In genomic region chr2:222690564-222691200, GRCh38 we compare ENCODE assay signal across 8 cellular contexts. TPM values are rescaled to one million over a fixed set of nuclear protein-coding genes. Genes with fewer than 3 reads are reported as not detected.
DNase-seq lines count a peak whose midpoint lies in the region; ATAC-seq and TF ChIP-seq lines count a peak whose summit lies in the region.

No MANE protein-coding gene starts in this region.

- H3K27me3 ChIP-seq in IMR-90 (ENCODE audit: control insufficient read depth, insufficient read depth, low read length), result no peaks in the 10 kb centered on the region; the same call in 1 of the 2 replicates
- H3K27me3 ChIP-seq in Panc1 (ENCODE audit: control insufficient read depth, insufficient read depth, low read length), result no peaks in the 10 kb centered on the region; the same call in 1 of the 2 replicates
- H3K27me3 ChIP-seq in ovary, result no peaks in the 10 kb centered on the region
- no peaks in the 10 kb centered on the region for H3K27me3 ChIP-seq in tibial artery

- no peaks in the 10 kb centered on the region for H3K36me3 ChIP-seq in IMR-90 (ENCODE audit: control insufficient read depth, insufficient read depth, low read length)
- H3K36me3 ChIP-seq in Panc1 (ENCODE audit: control insufficient read depth, insufficient read depth, low read length), result no peaks in the 10 kb centered on the region
- H3K36me3 ChIP-seq in ovary, result no peaks in the 10 kb centered on the region
- no peaks in the 10 kb centered on the region for H3K36me3 ChIP-seq in tibial artery

- ATAC-seq in GM21723 (IDR thresholded peaks at IDR 0.05; ENCODE audit: unreplicated experiment) (peak; percentile 96), IMR-90 (ENCODE audit: low read depth) (peak; percentile 92), Panc1 (peak; percentile 94)
- peak; percentile 90 to 98 for ATAC-seq in activated T-cell treated with anti-CD3 and anti-CD28 coated beads, Interleukin-2, amount 50 U/mL, for 4 hours

- H3K4me3 ChIP-seq in IMR-90 (ENCODE audit: insufficient read depth, low read depth, low read length) (no peak overlapping the region), Panc1 (ENCODE audit: low read depth in 2 of 2, low read length in 2 of 2) (no peak overlapping the region), fibroblast of pulmonary artery (replicated peaks; ENCODE audit: low read depth, low read length) (no peak overlapping the region), ovary (no peak overlapping the region), tibial artery (no peak overlapping the region)

- no peak overlapping the region for H2AK5ac ChIP-seq in IMR-90 (ENCODE audit: low read depth, low read length)

- no peak overlapping the region for H2BK15ac ChIP-seq in IMR-90 (ENCODE audit: low read depth, low read length)

- no peaks in the 10 kb centered on the region for H3K79me1 ChIP-seq in IMR-90 (ENCODE audit: low read depth in 1 of 2, low read length in 2 of 2)

- H4K5ac ChIP-seq in IMR-90 (ENCODE audit: low read depth, low read length), result no peak overlapping the region

- dilution Hi-C loops in IMR-90 (cut with HindIII; ENCODE audit: low sequenced_read_pairs, unreplicated experiment), result no loop called here

- no peaks in the 10 kb centered on the region for H3K9me3 ChIP-seq in IMR-90 (ENCODE audit: control insufficient read depth, insufficient read depth, low read length)
- no peaks in the 10 kb centered on the region for H3K9me3 ChIP-seq in Panc1 (ENCODE audit: control insufficient read depth, insufficient read depth, low read depth, low read length)
- H3K9me3 ChIP-seq in ovary, result no peaks in the 10 kb centered on the region
- no peaks in the 10 kb centered on the region for H3K9me3 ChIP-seq in tibial artery

- H3K9ac ChIP-seq in IMR-90 (ENCODE audit: low read depth, low read length), result no peak overlapping the region

- H3K9me3 Mint-ChIP-seq in activated T-cell treated with anti-CD3 and anti-CD28 coated beads, Interleukin-2, amount 50 U/mL, for 4 hours, result no peaks in the 10 kb centered on the region

- CTCF ChIA-PET in IMR-90 (lab: Yijun Ruan, JAX) (interaction anchor here (0.5 to 1.9 kb wide), 23 partner anchors 8 to 278 kb away, joined by 3 to 10 read pairs (median 4); no protein-coding TSS in a partner anchor), Panc1 (lab: Charles Lee) (interaction anchor here (0.7 to 1.0 kb wide), 3 partner anchors 8 to 220 kb away, joined by 3 to 10 read pairs (median 5); no protein-coding TSS in a partner anchor)

- no peak overlapping the region for H2AFZ ChIP-seq in IMR-90 (replicated peaks; ENCODE audit: low read length, poor library complexity)

- H3K4me1 ChIP-seq in IMR-90 (ENCODE audit: control insufficient read depth, insufficient read depth, low read length), result no peaks in the 10 kb centered on the region
- no peaks in the 10 kb centered on the region for H3K4me1 ChIP-seq in Panc1 (ENCODE audit: control insufficient read depth, insufficient read depth, low read length)
- no peaks in the 10 kb centered on the region for H3K4me1 ChIP-seq in ovary (ENCODE audit: insufficient read depth)
- peaks cover 0 to 26% (median 3%) of the 10 kb centered on the region in 4 donors for H3K4me1 ChIP-seq in tibial artery

- H3K18ac ChIP-seq in IMR-90 (ENCODE audit: low read depth, low read length), result no peak overlapping the region

- no peak overlapping the region for H3K27ac ChIP-seq in IMR-90 (ENCODE audit: insufficient read depth, low read length)
- H3K27ac ChIP-seq in Panc1 (ENCODE audit: low read length), result no peak overlapping the region
- no peak overlapping the region for H3K27ac ChIP-seq in ovary
- no peak overlapping the region for H3K27ac ChIP-seq in tibial artery

- no peak overlapping the region for H3K14ac ChIP-seq in IMR-90 (replicated peaks; ENCODE audit: low read depth, low read length)

- H4K20me1 ChIP-seq in IMR-90 (ENCODE audit: insufficient read depth, low read length), result no peaks in the 10 kb centered on the region

- H2AK9ac ChIP-seq in IMR-90 (replicated peaks; ENCODE audit: low read depth, low read length, poor library complexity), result no peak overlapping the region

- H3K4ac ChIP-seq in IMR-90 (ENCODE audit: low read depth, low read length), result no peak overlapping the region

- H3K4me1 Mint-ChIP-seq in activated T-cell treated with anti-CD3 and anti-CD28 coated beads, Interleukin-2, amount 50 U/mL, for 4 hours (ENCODE audit: low read depth), result peaks cover 12% of the 10 kb centered on the region

- no CpG with 5 or more reads among the region's 10 CpGs for WGBS in IMR-90 (ENCODE audit: extremely low coverage in 2 of 2, insufficient read length in 1 of 2), 2 experiments
- 26 to 31% (median 28%) methylated on average over 10 of the region's 10 CpGs for WGBS in ovary, 3 donors

- H3K9me1 ChIP-seq in IMR-90 (ENCODE audit: insufficient read depth, low read length), result no peaks in the 10 kb centered on the region

- H2BK20ac ChIP-seq in IMR-90 (ENCODE audit: low read depth, low read length), result no peak overlapping the region

- no peak overlapping the region for H4K91ac ChIP-seq in IMR-90 (ENCODE audit: insufficient read depth, low read depth, low read length)

- DNase-seq in G401 (ENCODE audit: low spot score) (peak; percentile 34), IMR-90 (peak; percentile 78), Panc1 (ENCODE audit: low read depth, low spot score) (peak; percentile 55), fibroblast of pulmonary artery (ENCODE audit: low read depth) (peak; percentile 84), ovary (peak; percentile 36 to 75 (median 61)), tibial artery (peak; percentile 49 to 79)
- peak; percentile 64 for DNase-seq in activated T-cell treated with anti-CD3 and anti-CD28 coated beads, Interleukin-2, amount 50 U/mL, for 4 hours

- TF ChIP-seq CTCF in IMR-90 (conservative IDR thresholded peaks at IDR 0.05; ENCODE audit: low read depth, low read length) (peak; percentile 100), Panc1 (IDR thresholded peaks at IDR 0.05) (peak; percentile 99), fibroblast of pulmonary artery (IDR thresholded peaks at IDR 0.05; ENCODE audit: low read length, missing control alignments) (peak; percentile 100), ovary (IDR thresholded peaks at IDR 0.05) (peak; percentile 41 to 64 (median 62)), tibial artery (IDR thresholded peaks at IDR 0.05) (peak; percentile 88 to 96)

- POLR2A ChIA-PET in IMR-90 (lab: Charles Lee; ENCODE audit: unreplicated experiment), result no interaction called here
- POLR2A ChIA-PET in Panc1 (lab: Charles Lee), result no interaction called here

- intact Hi-C loops in IMR-90 (cut with micrococcal nuclease) (loop anchor here (1.0 to 5.0 kb wide), 4 partner anchors 172 to 267 kb away; partner anchors contain the start of gene ACSL3), Panc1 (cut with micrococcal nuclease; ENCODE audit: unreplicated experiment) (loop anchor here (5.0 to 10.0 kb wide), 2 partner anchors 212 to 244 kb away; no protein-coding TSS in a partner anchor), ovary (cut with DNase I) (loop anchor here in 1 of 4 donors (10.0 kb wide), 1 partner anchor 1104 kb away; no protein-coding TSS in a partner anchor), tibial artery (cut with DNase I; ENCODE audit: low total_unique reads) (loop anchor here (5.0 kb wide), 1 partner anchor 172 kb away; the partner anchor contains the start of gene ACSL3)

- peak; percentile 85 for TF ChIP-seq RAD21 in IMR-90 (IDR thresholded peaks at IDR 0.05; ENCODE audit: low read length)

- no peak overlapping the region for H3K4me3 Mint-ChIP-seq in activated T-cell treated with anti-CD3 and anti-CD28 coated beads, Interleukin-2, amount 50 U/mL, for 4 hours

- in situ Hi-C loops in G401 (cut with HindIII; ENCODE audit: low sequenced_read_pairs) (no loop called here), IMR-90 (cut with MboI; ENCODE audit: low sequenced_read_pairs) (loop anchor here (5.0 to 10.0 kb wide), 2 partner anchors 212 to 244 kb away; no protein-coding TSS in a partner anchor), Panc1 (cut with HindIII; ENCODE audit: low pct_unique_long_range_greater_than_20kb, low sequenced_read_pairs) (no loop called here)

- no peak overlapping the region for H4K8ac ChIP-seq in IMR-90 (ENCODE audit: low read depth in 2 of 2, low read length in 2 of 2)

- no peak for TF ChIP-seq EP300 in ovary (IDR thresholded peaks at IDR 0.05)

- H3K56ac ChIP-seq in IMR-90 (ENCODE audit: extremely low read depth, insufficient read depth, low read length), result no peak overlapping the region

- BruUV-seq in IMR-90 (replicated peaks; lab: Mats Ljungman, UMichigan) (no TSS peak), Panc1 (replicated peaks; lab: Mats Ljungman, UMichigan) (no TSS peak)

- H3K4me2 ChIP-seq in IMR-90 (ENCODE audit: low read depth, low read length), result no peak overlapping the region

- H3K23ac ChIP-seq in IMR-90 (ENCODE audit: low read depth, low read length), result no peak overlapping the region

- no peak overlapping the region for H2BK5ac ChIP-seq in IMR-90 (ENCODE audit: low read depth, low read length, poor library complexity, severe bottlenecking)

- no peak overlapping the region for H2BK120ac ChIP-seq in IMR-90 (ENCODE audit: low read depth, low read length)

- peaks cover 13% of the 10 kb centered on the region for H3K27me3 Mint-ChIP-seq in activated T-cell treated with anti-CD3 and anti-CD28 coated beads, Interleukin-2, amount 50 U/mL, for 4 hours (ENCODE audit: low read depth)

- no peaks in the 10 kb centered on the region for H3K36me3 Mint-ChIP-seq in activated T-cell treated with anti-CD3 and anti-CD28 coated beads, Interleukin-2, amount 50 U/mL, for 4 hours (ENCODE audit: insufficient read depth)

- TF ChIP-seq POLR2A in IMR-90 (IDR thresholded peaks at IDR 0.05; ENCODE audit: low read depth, low read length) (no peak), ovary (IDR thresholded peaks at IDR 0.05) (no peak)

TF ChIP-seq in IMR-90, 13 proteins besides CTCF, POLR2A, EP300 and RAD21 (continues in another document):
- TF ChIP-seq SMC3 (IDR thresholded peaks at IDR 0.05; ENCODE audit: low read depth, low read length), result peak; percentile 93

RNA-seq across cellular contexts. Expression of gene MOGAT1, which starts 19.2 kb away (rescaled TPM):
- not detected in 2 replicates for total RNA-seq in G401 (2014; rRNA removed; shearing (Covaris generic))
- total RNA-seq in IMR-90 (2012; rRNA removed) (not detected in 2 replicates), Panc1 (2021; ENCODE audit: unreplicated experiment) (not detected), ovary (not detected)
- polyA plus RNA-seq in IMR-90 (2012; rRNA removed) (not detected in 2 replicates), ovary (not detected)
- not detected in 2 replicates for polyA plus RNA-seq in IMR-90 (2012; cell fraction: cytosol; rRNA removed)
- not detected in 2 replicates for polyA plus RNA-seq in IMR-90 (2012; cell fraction: nucleus; rRNA removed; ENCODE audit: low replicate concordance)
- not detected for polyA plus RNA-seq in Panc1 (2012; ENCODE audit: insufficient read length)
- not detected for total RNA-seq in activated T-cell treated with anti-CD3 and anti-CD28 coated beads, Interleukin-2, amount 50 U/mL, for 4 hours

RNA-seq across cellular contexts. Expression of gene FARSB, which starts 34.8 kb away (rescaled TPM):
- 7.1 and 11.0 TPM in 2 replicates for total RNA-seq in G401 (2014; rRNA removed; shearing (Covaris generic))
- total RNA-seq in IMR-90 (2012; rRNA removed) (21.1 and 27.2 TPM in 2 replicates), Panc1 (2021; ENCODE audit: unreplicated experiment) (31.6 TPM), ovary (10 to 100 TPM; 10.3 to 32.0 (median 21.0) TPM)
- polyA plus RNA-seq in IMR-90 (2012; rRNA removed) (26.9 and 32.5 TPM in 2 replicates), ovary (10 to 100 TPM; 12.4 to 31.1 TPM)
- 5.0 and 8.7 TPM in 2 replicates for polyA plus RNA-seq in IMR-90 (2012; cell fraction: cytosol; rRNA removed)
- 2.2 and 15.2 TPM in 2 replicates for polyA plus RNA-seq in IMR-90 (2012; cell fraction: nucleus; rRNA removed; ENCODE audit: low replicate concordance)
- 20.6 TPM for polyA plus RNA-seq in Panc1 (2012; ENCODE audit: insufficient read length)
- total RNA-seq in activated T-cell treated with anti-CD3 and anti-CD28 coated beads, Interleukin-2, amount 50 U/mL, for 4 hours, result 10 to 100 TPM; 67.3 to 73.2 (median 72.1) TPM

Comparison
In these comparisons a context has a peak if more than half of its experiments do, and no peak if none do; other contexts are left out.
1. DNase-seq: peak in every context shown above with its lines; median percentile 84 in fibroblast of pulmonary artery; 78 in IMR-90; 64 in activated T-cell treated with anti-CD3 and anti-CD28 coated beads, Interleukin-2, amount 50 U/mL, for 4 hours; 64 in tibial artery; 61 in ovary; 55 in Panc1; 34 in G401.